In the genomic region with DNA sequence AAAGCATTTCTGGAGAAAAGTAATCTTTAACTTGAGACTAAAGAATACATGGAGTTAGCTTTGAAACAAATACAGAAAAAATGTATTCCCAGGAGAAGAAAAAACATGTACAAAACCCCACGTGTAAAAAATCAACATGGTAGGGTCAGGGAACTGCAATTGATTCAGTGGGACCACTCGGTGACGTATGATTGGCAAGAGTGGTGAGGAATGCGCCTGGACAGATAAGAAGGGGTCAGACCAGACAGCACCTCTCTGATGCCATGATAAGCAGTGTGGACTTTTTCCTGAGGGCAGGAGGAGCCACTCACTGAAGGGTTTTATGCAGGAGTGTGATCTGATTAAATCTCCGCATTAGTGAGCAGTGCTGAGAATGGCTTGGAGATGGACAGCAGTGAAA, we compare ENCODE assay signal across 15 cellular contexts.
"Had no signal": no experiment of that assay in that cellular context is flagged by ENCODE, and none has a peak within 500 bp of the region (broad histone marks: within the 10 kb centered on the region; RNA-seq: fewer than 3 reads in every experiment).

No MANE protein-coding gene starts in this region.

- ATAC-seq: activated CD4-positive, CD25-positive, alpha-beta regulatory T cell treated with anti-CD3 and anti-CD28 coated beads, Interleukin-2, amount 50 U/mL, for 24 hours; activated CD8-positive, alpha-beta memory T cell treated with anti-CD3 and anti-CD28 coated beads, Interleukin-2, amount 10 ng/mL, durations not matched to agents 7 days and 5 days; esophagus mucosa; naive thymus-derived CD4-positive, alpha-beta T cell had no signal

- H3K36me3 ChIP-seq: ascending aorta, transverse colon had no signal

- H3K4me1 ChIP-seq: ascending aorta, transverse colon had no signal

- DNase-seq: activated CD4-positive, alpha-beta T cell treated with anti-CD3 and anti-CD28 coated beads, Interleukin-2, amount 50 U/mL, for 48 hours; activated CD8-positive, alpha-beta memory T cell treated with anti-CD3 and anti-CD28 coated beads, Interleukin-2, amount 10 ng/mL, durations not matched to agents 7 days and 5 days; activated naive CD4-positive, alpha-beta T cell treated with anti-CD3 and anti-CD28 coated beads, Interleukin-2, amount 10 ng/mL, durations not matched to agents 7 days and 5 days; activated T-cell treated with anti-CD3 and anti-CD28 coated beads, Interleukin-2, amount 50 U/mL, for 1 hour; dorsolateral prefrontal cortex; naive thymus-derived CD4-positive, alpha-beta T cell; retina; stimulated activated CD4-positive, alpha-beta T cell treated with anti-CD3 and anti-CD28 coated beads, Interleukin-4, amount 100 ng/mL, for 24 hours; stimulated activated naive CD4-positive, alpha-beta T cell treated with Interleukin-2 at 50 U/mL for 16 hours; substantia nigra; transverse colon had no signal

- H3K9me3 ChIP-seq: ascending aorta, transverse colon had no signal

- H3K27me3 ChIP-seq: ascending aorta, transverse colon had no signal

- H3K27ac ChIP-seq: ascending aorta, dorsolateral prefrontal cortex, transverse colon had no signal

- H3K4me3 ChIP-seq: ascending aorta, dorsolateral prefrontal cortex, lung, transverse colon had no signal
